2 cellular contexts compared by ENCODE assay signal in the genomic region with DNA sequence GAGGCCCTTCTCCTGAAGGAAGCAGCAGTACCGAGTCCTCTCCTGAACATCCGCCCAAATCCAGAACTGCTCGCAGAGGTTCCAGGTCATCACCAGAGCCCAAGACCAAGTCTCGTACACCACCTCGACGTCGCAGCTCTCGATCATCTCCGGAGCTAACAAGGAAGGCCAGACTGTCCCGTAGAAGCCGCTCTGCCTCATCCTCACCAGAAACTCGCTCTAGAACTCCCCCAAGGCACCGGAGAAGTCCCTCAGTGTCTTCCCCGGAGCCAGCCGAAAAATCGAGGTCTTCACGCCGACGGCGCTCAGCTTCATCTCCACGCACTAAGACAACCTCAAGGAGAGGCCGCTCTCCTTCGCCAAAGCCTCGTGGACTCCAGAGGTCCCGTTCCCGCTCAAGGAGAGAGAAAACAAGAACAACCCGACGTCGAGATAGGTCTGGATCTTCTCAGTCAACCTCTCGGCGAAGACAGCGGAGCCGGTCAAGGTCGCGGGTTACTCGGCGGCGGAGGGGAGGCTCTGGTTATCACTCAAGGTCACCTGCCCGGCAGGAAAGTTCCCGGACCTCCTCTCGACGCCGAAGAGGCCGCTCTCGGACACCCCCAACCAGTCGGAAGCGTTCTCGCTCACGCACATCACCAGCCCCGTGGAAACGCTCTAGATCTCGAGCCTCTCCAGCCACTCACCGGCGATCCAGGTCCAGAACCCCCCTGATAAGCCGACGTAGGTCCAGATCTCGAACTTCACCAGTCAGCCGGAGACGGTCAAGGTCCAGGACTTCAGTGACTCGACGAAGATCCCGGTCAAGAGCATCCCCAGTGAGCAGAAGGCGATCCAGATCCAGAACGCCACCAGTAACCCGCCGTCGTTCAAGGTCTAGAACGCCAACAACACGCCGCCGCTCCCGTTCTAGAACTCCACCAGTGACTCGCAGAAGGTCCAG.
TF ChIP-seq lines count a peak whose summit lies in the region.

No MANE protein-coding gene starts in this region.

TF ChIP-seq in GM12891, 5 proteins besides CTCF, POLR2A, EP300 and RAD21:
- TF ChIP-seq POLR2AphosphoS5 (IDR thresholded peaks at IDR 0.05; ENCODE audit: low read depth, low read length) (peak; percentile 18; the same call in 1 of the 2 replicates), TAF1 (IDR thresholded peaks at IDR 0.05; ENCODE audit: low read depth, low read length) (no peak)

TF ChIP-seq in neural cell, 6 proteins besides CTCF, POLR2A, EP300 and RAD21:
- TF ChIP-seq POLR2AphosphoS5 (IDR thresholded peaks at IDR 0.05) (peak; percentile 15), EZH2 (IDR thresholded peaks at IDR 0.05; ENCODE audit: borderline replicate concordance, insufficient read depth, low read length, poor library complexity, severe bottlenecking) (no peak), TAF1 (IDR thresholded peaks at IDR 0.05; ENCODE audit: low read depth) (no peak)
